19 cellular contexts compared by ENCODE assay signal in genomic region chr11:118283311-118283636, GRCh38. TPM values are rescaled to one million over a fixed set of nuclear protein-coding genes. Genes with fewer than 3 reads are reported as not detected.
DNase-seq lines count a peak whose midpoint lies in the region; ATAC-seq lines count a peak whose summit lies in the region.
"Had no signal": no experiment of that assay in that cellular context is flagged by ENCODE, and none has a peak within 500 bp of the region (broad histone marks: within the 10 kb centered on the region; RNA-seq: fewer than 3 reads in every experiment).

No MANE protein-coding gene starts in this region.

- DNase-seq in activated naive CD4-positive, alpha-beta T cell treated with anti-CD3 and anti-CD28 coated beads for 36 hours, result no peak
- DNase-seq in activated naive CD4-positive, alpha-beta T cell (lab: John Stamatoyannopoulos, UW), result no peak
- DNase-seq in NCI-H2227 (lab: John Stamatoyannopoulos, UW; ENCODE audit: unreplicated experiment), result peak; percentile 6
- no peak for DNase-seq in activated naive CD8-positive, alpha-beta T cell treated with anti-CD3 and anti-CD28 coated beads for 36 hours
- DNase-seq in naive thymus-derived CD4-positive, alpha-beta T cell, result no peak
- no peak for DNase-seq in putamen (ENCODE audit: low spot score)
- no peak for DNase-seq in NOMO-1 (lab: John Stamatoyannopoulos, UW; ENCODE audit: unreplicated experiment in 2 of 2)
- DNase-seq: ACHN, AML-193, Calu3, DMS53, HFFc6, MG63, NCI-H1092 treated with DMSO at 0.1 percent for 48 hours, NCI-H226, NCI-H524 treated with DMSO at 0.1 percent for 48 hours had no signal

- H3K36me3 ChIP-seq in naive thymus-derived CD4-positive, alpha-beta T cell (ENCODE audit: control insufficient read depth in 2 of 3, insufficient read depth in 3 of 3, low read length in 3 of 3), result no peaks in the 10 kb centered on the region
- H3K36me3 ChIP-seq: MG63 had no signal

- H3K27me3 ChIP-seq in naive thymus-derived CD4-positive, alpha-beta T cell (ENCODE audit: control insufficient read depth in 2 of 2, insufficient read depth in 2 of 2, low read length in 2 of 2), result no peaks in the 10 kb centered on the region

- H3K36me3 Mint-ChIP-seq in activated naive CD4-positive, alpha-beta T cell treated with anti-CD3 and anti-CD28 coated beads for 36 hours (ENCODE audit: low read depth), result no peaks in the 10 kb centered on the region
- H3K36me3 Mint-ChIP-seq in activated naive CD8-positive, alpha-beta T cell treated with anti-CD3 and anti-CD28 coated beads for 36 hours, result no peaks in the 10 kb centered on the region
- peaks cover 0 to 4% (median 0%) of the 10 kb centered on the region in 5 donors for H3K36me3 Mint-ChIP-seq in naive thymus-derived CD4-positive, alpha-beta T cell
- H3K36me3 Mint-ChIP-seq: CD14-positive monocyte had no signal

- POLR2A ChIA-PET in naive thymus-derived CD4-positive, alpha-beta T cell (lab: Charles Lee), result interaction anchor here (0.6 to 2.1 kb wide), 3 partner anchors 17 to 53 kb away, joined by 3 to 8 read pairs (median 4); partner anchors contain the start of gene MPZL2

- H3K9me3 Mint-ChIP-seq in activated naive CD4-positive, alpha-beta T cell treated with anti-CD3 and anti-CD28 coated beads for 36 hours, result no peaks in the 10 kb centered on the region
- H3K9me3 Mint-ChIP-seq in activated naive CD8-positive, alpha-beta T cell treated with anti-CD3 and anti-CD28 coated beads for 36 hours, result no peaks in the 10 kb centered on the region
- H3K9me3 Mint-ChIP-seq in naive thymus-derived CD4-positive, alpha-beta T cell, result peaks cover 0 to 2% (median 0%) of the 10 kb centered on the region in 11 donors
- H3K9me3 Mint-ChIP-seq: HFFc6 had no signal

- no peak overlapping the region for H3K27ac ChIP-seq in naive thymus-derived CD4-positive, alpha-beta T cell (ENCODE audit: low read depth, low read length)

- intact Hi-C loops in activated naive CD4-positive, alpha-beta T cell treated with anti-CD3 and anti-CD28 coated beads for 36 hours (cut with micrococcal nuclease), result no loop called here
- intact Hi-C loops in naive thymus-derived CD4-positive, alpha-beta T cell (cut with micrococcal nuclease), result loop anchor here (2.0 to 5.0 kb wide), 2 partner anchors 18 to 66 kb away; partner anchors contain the start of gene MPZL2 (in 1 of the 2)

- H3K4me3 ChIP-seq in naive thymus-derived CD4-positive, alpha-beta T cell (ENCODE audit: low read length), result no peak overlapping the region
- H3K4me3 ChIP-seq: MG63 had no signal

- peaks cover 51% of the 10 kb centered on the region for H3K4me1 Mint-ChIP-seq in activated naive CD4-positive, alpha-beta T cell treated with anti-CD3 and anti-CD28 coated beads for 36 hours (ENCODE audit: low read depth)
- peaks cover 53% of the 10 kb centered on the region for H3K4me1 Mint-ChIP-seq in activated naive CD8-positive, alpha-beta T cell treated with anti-CD3 and anti-CD28 coated beads for 36 hours
- H3K4me1 Mint-ChIP-seq in naive thymus-derived CD4-positive, alpha-beta T cell, result peaks cover 23 to 44% (median 27%) of the 10 kb centered on the region in 7 donors

- H3K27ac Mint-ChIP-seq in activated naive CD4-positive, alpha-beta T cell treated with anti-CD3 and anti-CD28 coated beads for 36 hours, result peak overlapping the region; percentile 75
- H3K27ac Mint-ChIP-seq in activated naive CD8-positive, alpha-beta T cell treated with anti-CD3 and anti-CD28 coated beads for 36 hours, result peak overlapping the region; percentile 86
- H3K27ac Mint-ChIP-seq in naive thymus-derived CD4-positive, alpha-beta T cell, result peak overlapping the region in 6 of 9 donors; percentile 14 to 90 (median 85)
- H3K27ac Mint-ChIP-seq: CD14-positive monocyte, HFFc6 had no signal

- H3K9me3 ChIP-seq in naive thymus-derived CD4-positive, alpha-beta T cell (ENCODE audit: control insufficient read depth in 2 of 3, low read length in 3 of 3), result no peaks in the 10 kb centered on the region
- H3K9me3 ChIP-seq: MG63 had no signal

- no peak for ATAC-seq in naive thymus-derived CD4-positive, alpha-beta T cell
- no peak for ATAC-seq in HG03108 (IDR thresholded peaks at IDR 0.05; ENCODE audit: unreplicated experiment)
- ATAC-seq: HepG2 had no signal

- H3K4me3 Mint-ChIP-seq in activated naive CD4-positive, alpha-beta T cell treated with anti-CD3 and anti-CD28 coated beads for 36 hours, result no peak overlapping the region
- H3K4me3 Mint-ChIP-seq in activated naive CD8-positive, alpha-beta T cell treated with anti-CD3 and anti-CD28 coated beads for 36 hours, result no peak overlapping the region
- H3K4me3 Mint-ChIP-seq in naive thymus-derived CD4-positive, alpha-beta T cell, result peak overlapping the region in 2 of 10 donors; percentile 22 to 57
- H3K4me3 Mint-ChIP-seq: CD14-positive monocyte, HFFc6 had no signal

- no peaks in the 10 kb centered on the region for H3K27me3 Mint-ChIP-seq in activated naive CD4-positive, alpha-beta T cell treated with anti-CD3 and anti-CD28 coated beads for 36 hours (ENCODE audit: low read depth)
- H3K27me3 Mint-ChIP-seq in activated naive CD8-positive, alpha-beta T cell treated with anti-CD3 and anti-CD28 coated beads for 36 hours, result no peaks in the 10 kb centered on the region
- H3K27me3 Mint-ChIP-seq in naive thymus-derived CD4-positive, alpha-beta T cell, result no peaks in the 10 kb centered on the region

- peaks cover 0 to 9% of the 10 kb centered on the region in 2 donors for H3K4me1 ChIP-seq in naive thymus-derived CD4-positive, alpha-beta T cell (ENCODE audit: control insufficient read depth in 2 of 2, insufficient read depth in 2 of 2, low read length in 2 of 2)

- CTCF ChIA-PET in activated naive CD4-positive, alpha-beta T cell treated with anti-CD3 and anti-CD28 coated beads for 36 hours (lab: Charles Lee), result interaction anchor here (0.9 to 2.7 kb wide), 9 partner anchors 12 to 85 kb away, joined by 3 to 13 read pairs (median 4); partner anchors contain the start of gene MPZL2
- CTCF ChIA-PET in naive thymus-derived CD4-positive, alpha-beta T cell (lab: Charles Lee), result interaction anchor here (0.7 to 2.3 kb wide), 4 partner anchors 70 to 141 kb away, joined by 3 to 14 read pairs (median 3); no protein-coding TSS in a partner anchor

RNA-seq across cellular contexts. Expression of gene MPZL2, which starts 19.2 kb away (rescaled TPM):
- 10 to 100 TPM; 25.3 to 28.4 TPM for total RNA-seq in activated naive CD4-positive, alpha-beta T cell treated with anti-CD3 and anti-CD28 coated beads for 36 hours
- 10 to 100 TPM; 18.8 to 20.1 TPM for total RNA-seq in activated naive CD8-positive, alpha-beta T cell treated with anti-CD3 and anti-CD28 coated beads for 36 hours
- total RNA-seq in naive thymus-derived CD4-positive, alpha-beta T cell, result 1 to 10 TPM in 4 of 5 experiments, under 1 TPM in 1; 0.69 to 5.9 (median 1.6) TPM
- polyA plus RNA-seq in naive thymus-derived CD4-positive, alpha-beta T cell, result 1 to 10 TPM; 1.2 to 1.5 TPM
- total RNA-seq: HFFc6 had no signal

RNA-seq across cellular contexts. Expression of gene CD3E, which starts 21.3 kb away (rescaled TPM):
- 100 to 1,000 TPM; 377 to 415 TPM for total RNA-seq in activated naive CD4-positive, alpha-beta T cell treated with anti-CD3 and anti-CD28 coated beads for 36 hours
- 100 to 1,000 TPM; 364 TPM for total RNA-seq in activated naive CD8-positive, alpha-beta T cell treated with anti-CD3 and anti-CD28 coated beads for 36 hours
- total RNA-seq in naive thymus-derived CD4-positive, alpha-beta T cell, result 100 to 1,000 TPM; 392 to 706 (median 670) TPM
- polyA plus RNA-seq in naive thymus-derived CD4-positive, alpha-beta T cell, result 1,000 to 10,000 TPM in 1 of 2 donors, 100 to 1,000 TPM in 1; 987 to 1,286 TPM
- total RNA-seq: Calu3, HepG2, HFFc6 had no signal
- polyA plus RNA-seq: HepG2 had no signal

RNA-seq across cellular contexts. Expression of gene MPZL3, which starts 31.1 kb away (rescaled TPM):
- 10 to 100 TPM; 29.3 to 30.5 TPM for total RNA-seq in activated naive CD4-positive, alpha-beta T cell treated with anti-CD3 and anti-CD28 coated beads for 36 hours
- total RNA-seq in activated naive CD8-positive, alpha-beta T cell treated with anti-CD3 and anti-CD28 coated beads for 36 hours, result 10 to 100 TPM; 49.1 to 50.7 TPM
- total RNA-seq in naive thymus-derived CD4-positive, alpha-beta T cell, result 10 to 100 TPM; 13.3 to 17.4 (median 17.0) TPM
- polyA plus RNA-seq in naive thymus-derived CD4-positive, alpha-beta T cell, result 1 to 10 TPM; 3.6 to 4.6 TPM

RNA-seq across cellular contexts. Expression of gene JAML, which starts 58.5 kb away (rescaled TPM):
- 10 to 100 TPM; 67.5 to 71.4 TPM for total RNA-seq in activated naive CD4-positive, alpha-beta T cell treated with anti-CD3 and anti-CD28 coated beads for 36 hours
- total RNA-seq in activated naive CD8-positive, alpha-beta T cell treated with anti-CD3 and anti-CD28 coated beads for 36 hours, result 100 to 1,000 TPM; 148 to 150 TPM
- 100 to 1,000 TPM in 3 of 5 experiments, 10 to 100 TPM in 2; 64.3 to 120 (median 118) TPM for total RNA-seq in naive thymus-derived CD4-positive, alpha-beta T cell
- polyA plus RNA-seq in naive thymus-derived CD4-positive, alpha-beta T cell, result 100 to 1,000 TPM in 1 of 2 donors, 10 to 100 TPM in 1; 94.1 to 195 TPM
- total RNA-seq: Calu3, HFFc6 had no signal

RNA-seq across cellular contexts. Expression of gene CD3D, which starts 59.2 kb away (rescaled TPM):
- 100 to 1,000 TPM; 259 to 285 TPM for total RNA-seq in activated naive CD4-positive, alpha-beta T cell treated with anti-CD3 and anti-CD28 coated beads for 36 hours
- total RNA-seq in activated naive CD8-positive, alpha-beta T cell treated with anti-CD3 and anti-CD28 coated beads for 36 hours, result 100 to 1,000 TPM; 341 to 350 TPM
- total RNA-seq in naive thymus-derived CD4-positive, alpha-beta T cell, result 100 to 1,000 TPM; 232 to 597 (median 352) TPM
- polyA plus RNA-seq in naive thymus-derived CD4-positive, alpha-beta T cell, result 1,000 to 10,000 TPM in 1 of 2 donors, 100 to 1,000 TPM in 1; 947 to 1,287 TPM
- total RNA-seq: Calu3, HFFc6 had no signal
